Comparison of ENCODE assay signal across 20 cellular contexts in genomic region chr16:88057656-88058055, GRCh38.
"Had no signal": no experiment of that assay in that cellular context is flagged by ENCODE, and none has a peak within 500 bp of the region (broad histone marks: within the 10 kb centered on the region; RNA-seq: fewer than 3 reads in every experiment).

No MANE protein-coding gene starts in this region.

- H3K4me1 Mint-ChIP-seq: stimulated activated effector memory CD8-positive, alpha-beta T cell treated with anti-CD3 and anti-CD28 coated beads, Interleukin-12 subunit alpha, Interleukin-12 subunit beta, amount 100 ng/mL, for 72 hours had no signal

- DNase-seq: effector memory CD8-positive, alpha-beta T cell; gastrocnemius medialis; immature natural killer cell; left cardiac atrium; left ventricle myocardium superior; mesenchymal stem cell; midbrain; nephron progenitor cell; stimulated activated CD4-positive, alpha-beta T cell treated with anti-CD3 and anti-CD28 coated beads, Interleukin-4, amount 100 ng/mL, for 1 hour; stimulated activated CD8-positive, alpha-beta memory T cell treated with anti-CD3 and anti-CD28 coated beads, Interleukin-4, amount 100 ng/mL, for 48 hours; stimulated activated naive CD8-positive, alpha-beta T cell treated with anti-CD3 and anti-CD28 coated beads, Interleukin-15, Interleukin-2, amounts not matched to agents 100 U/mL and 50 U/mL, for 24 hours; thyroid gland had no signal

- H3K27me3 Mint-ChIP-seq: effector memory CD8-positive, alpha-beta T cell; type B pancreatic cell had no signal

- H3K27me3 ChIP-seq: esophagus muscularis mucosa, gastrocnemius medialis, suprapubic skin, thyroid gland had no signal

- H3K4me3 Mint-ChIP-seq: effector memory CD8-positive, alpha-beta T cell; immature natural killer cell; nephron progenitor cell; stimulated activated effector memory CD8-positive, alpha-beta T cell treated with anti-CD3 and anti-CD28 coated beads, Interleukin-12 subunit alpha, Interleukin-12 subunit beta, amount 100 ng/mL, for 72 hours; type B pancreatic cell had no signal

- H3K9me3 ChIP-seq: esophagus muscularis mucosa, gastrocnemius medialis, suprapubic skin, thyroid gland had no signal

- H3K4me2 ChIP-seq: smooth muscle cell had no signal

- H3K9me3 Mint-ChIP-seq: effector memory CD8-positive, alpha-beta T cell; immature natural killer cell; nephron progenitor cell; stimulated activated effector memory CD8-positive, alpha-beta T cell treated with anti-CD3 and anti-CD28 coated beads, Interleukin-12 subunit alpha, Interleukin-12 subunit beta, amount 100 ng/mL, for 72 hours; type B pancreatic cell had no signal

- H3K4me3 ChIP-seq: esophagus muscularis mucosa, gastrocnemius medialis, lung, smooth muscle cell, suprapubic skin, thyroid gland had no signal

- ATAC-seq: effector memory CD8-positive, alpha-beta T cell; gastrocnemius medialis; left cardiac atrium; left ventricle myocardium superior; right cardiac atrium; stimulated activated effector memory CD8-positive, alpha-beta T cell treated with anti-CD3 and anti-CD28 coated beads, Interleukin-12 subunit alpha, Interleukin-12 subunit beta, amount 100 ng/mL, for 72 hours; stimulated activated naive CD8-positive, alpha-beta T cell treated with anti-CD3 and anti-CD28 coated beads, Interleukin-15, Interleukin-2, amounts not matched to agents 100 U/mL and 50 U/mL, for 24 hours had no signal

- H3K36me3 Mint-ChIP-seq: immature natural killer cell, type B pancreatic cell had no signal

- H3K36me3 ChIP-seq: gastrocnemius medialis had no signal

- H3K27ac Mint-ChIP-seq: effector memory CD8-positive, alpha-beta T cell; stimulated activated effector memory CD8-positive, alpha-beta T cell treated with anti-CD3 and anti-CD28 coated beads, Interleukin-12 subunit alpha, Interleukin-12 subunit beta, amount 100 ng/mL, for 72 hours; type B pancreatic cell had no signal

- H3K27ac ChIP-seq: epithelial cell of prostate, esophagus muscularis mucosa, gastrocnemius medialis, suprapubic skin, thyroid gland had no signal
